Comparison of ENCODE assay signal across 18 cellular contexts in genomic region chr1:218403300-218403699, GRCh38. TPM values are rescaled to one million over a fixed set of nuclear protein-coding genes. Genes with fewer than 3 reads are reported as not detected.
DNase-seq lines count a peak whose midpoint lies in the region; ATAC-seq and TF ChIP-seq lines count a peak whose summit lies in the region.
"Had no signal": no experiment of that assay in that cellular context is flagged by ENCODE, and none has a peak within 500 bp of the region (broad histone marks: within the 10 kb centered on the region; RNA-seq: fewer than 3 reads in every experiment).

No MANE protein-coding gene starts in this region.

- DNase-seq in cardiac muscle cell (ENCODE audit: low read depth in 1 of 2, low spot score in 1 of 2) = no peak
- no peak for DNase-seq in left ventricle myocardium inferior
- DNase-seq in sigmoid colon = no peak
- no peak for DNase-seq in DMS53 (lab: John Stamatoyannopoulos, UW)
- no peak for DNase-seq in A172 (ENCODE audit: low spot score)
- DNase-seq: CD8-positive, alpha-beta T cell; GDM1; GOT3; HCEC 1CT; KG1; NCI-H2029 treated with DMSO at 0.1 percent for 48 hours; NCI-H226; NK-92 treated with Interleukin-12 subunit alpha and Interleukin-12 subunit beta, amount 100 ng/mL, for 24 hours; Peyer's patch had no signal

- intact Hi-C loops in left ventricle myocardium inferior (cut with micrococcal nuclease) = no loop called here
- intact Hi-C loops in sigmoid colon (cut with DNase I) = loop anchor here (5.0 kb wide), 2 partner anchors 41 to 56 kb away; partner anchors contain the start of gene TGFB2

- WGBS in sigmoid colon, 2 donors = 84 to 85% methylated on average over 7 of the region's 7 CpGs
- WGBS in gastroesophageal sphincter (ENCODE audit: low coverage in 1 of 2), 2 donors = 37 to 50% methylated on average over 7 of the region's 7 CpGs

- peaks cover 53% of the 10 kb centered on the region for H3K36me3 Mint-ChIP-seq in nephron (ENCODE audit: low read depth)
- H3K36me3 Mint-ChIP-seq: CD8-positive, alpha-beta T cell had no signal

- peak overlapping the region; percentile 76 for H3K27ac ChIP-seq in cardiac muscle cell
- no peak overlapping the region for H3K27ac ChIP-seq in left ventricle myocardium inferior (replicated peaks)
- peak overlapping the region; percentile 63 to 81 (median 72) for H3K27ac ChIP-seq in sigmoid colon
- H3K27ac ChIP-seq in gastroesophageal sphincter = peak overlapping the region in 2 of 4 donors; percentile 69 to 76
- H3K27ac ChIP-seq: 22Rv1 had no signal

- no peaks in the 10 kb centered on the region for H3K9me3 Mint-ChIP-seq in nephron
- H3K9me3 Mint-ChIP-seq: CD8-positive, alpha-beta T cell had no signal

- no peak overlapping the region for H3K4me3 ChIP-seq in cardiac muscle cell
- no peak overlapping the region for H3K4me3 ChIP-seq in left ventricle myocardium inferior
- H3K4me3 ChIP-seq in sigmoid colon = no peak overlapping the region
- H3K4me3 ChIP-seq in gastroesophageal sphincter = no peak overlapping the region
- H3K4me3 ChIP-seq: Peyer's patch had no signal

- TF ChIP-seq EP300 in sigmoid colon (IDR thresholded peaks at IDR 0.05) (no peak), gastroesophageal sphincter (IDR thresholded peaks at IDR 0.05) (no peak)

- peaks cover 50% of the 10 kb centered on the region for H3K4me1 Mint-ChIP-seq in nephron

- H3K27ac Mint-ChIP-seq in nephron = peak overlapping the region in 2 of 3 experiments; percentile 31 to 90
- H3K27ac Mint-ChIP-seq: CD8-positive, alpha-beta T cell had no signal

- H3K4me1 ChIP-seq in cardiac muscle cell (ENCODE audit: low read depth) (peaks cover 26% of the 10 kb centered on the region), left ventricle myocardium inferior (no peaks in the 10 kb centered on the region), sigmoid colon (peaks cover 0 to 35% (median 26%) of the 10 kb centered on the region in 4 donors), gastroesophageal sphincter (peaks cover 0 to 23% (median 8%) of the 10 kb centered on the region in 3 donors)
- H3K4me1 ChIP-seq: Peyer's patch had no signal

- H3K9me3 ChIP-seq in cardiac muscle cell (ENCODE audit: low read depth) (no peaks in the 10 kb centered on the region), left ventricle myocardium inferior (replicated peaks) (no peaks in the 10 kb centered on the region), sigmoid colon (no peaks in the 10 kb centered on the region), gastroesophageal sphincter (no peaks in the 10 kb centered on the region)
- H3K9me3 ChIP-seq: Peyer's patch had no signal

- H3K36me3 ChIP-seq in cardiac muscle cell = peaks cover 41% of the 10 kb centered on the region
- no peaks in the 10 kb centered on the region for H3K36me3 ChIP-seq in left ventricle myocardium inferior
- peaks cover 0 to 4% (median 0%) of the 10 kb centered on the region in 4 donors for H3K36me3 ChIP-seq in sigmoid colon
- peaks cover 0 to 9% of the 10 kb centered on the region in 2 donors for H3K36me3 ChIP-seq in gastroesophageal sphincter
- H3K36me3 ChIP-seq: Peyer's patch had no signal

- TF ChIP-seq POLR2A in sigmoid colon (IDR thresholded peaks at IDR 0.05) (no peak), gastroesophageal sphincter (IDR thresholded peaks at IDR 0.05) (no peak)

- H3K4me3 Mint-ChIP-seq in nephron = no peak overlapping the region
- H3K4me3 Mint-ChIP-seq: CD8-positive, alpha-beta T cell had no signal

- ATAC-seq in gastroesophageal sphincter = no peak
- no peak for ATAC-seq in HG03175 (IDR thresholded peaks at IDR 0.05; ENCODE audit: unreplicated experiment)
- ATAC-seq: CD8-positive, alpha-beta T cell had no signal

- no peaks in the 10 kb centered on the region for H3K27me3 Mint-ChIP-seq in nephron (ENCODE audit: low read depth)

- H3K27me3 ChIP-seq in cardiac muscle cell = no peaks in the 10 kb centered on the region
- no peaks in the 10 kb centered on the region for H3K27me3 ChIP-seq in left ventricle myocardium inferior (ENCODE audit: low read depth)
- H3K27me3 ChIP-seq in sigmoid colon = no peaks in the 10 kb centered on the region
- no peaks in the 10 kb centered on the region for H3K27me3 ChIP-seq in gastroesophageal sphincter
- H3K27me3 ChIP-seq: Peyer's patch had no signal

- TF ChIP-seq CTCF in cardiac muscle cell (IDR thresholded peaks at IDR 0.05; ENCODE audit: low read depth, low read length) = no peak
- no peak for TF ChIP-seq CTCF in left ventricle myocardium inferior (IDR thresholded peaks at IDR 0.05; ENCODE audit: borderline replicate concordance)
- TF ChIP-seq CTCF in nephron (IDR thresholded peaks at IDR 0.05; ENCODE audit: unreplicated experiment in 3 of 3) = no peak
- no peak for TF ChIP-seq CTCF in sigmoid colon (IDR thresholded peaks at IDR 0.05)
- TF ChIP-seq CTCF in gastroesophageal sphincter (IDR thresholded peaks at IDR 0.05) = no peak

RNA-seq across cellular contexts. Expression of gene TGFB2, which starts 58.2 kb away (rescaled TPM):
- total RNA-seq in cardiac muscle cell = 107 and 171 TPM in 2 replicates
- 132 and 210 TPM in 2 replicates for polyA plus RNA-seq in cardiac muscle cell
- 4.4 TPM for total RNA-seq in left ventricle myocardium inferior
- 10 to 100 TPM in 1 of 4 donors, 1 to 10 TPM in 3; 6.3 to 11.8 (median 7.7) TPM for total RNA-seq in sigmoid colon
- under 1 TPM; 0.23 to 0.60 (median 0.38) TPM for polyA plus RNA-seq in sigmoid colon
- total RNA-seq in A172 (2014; rRNA removed; shearing (Covaris generic)) = 65.5 and 87.6 TPM in 2 replicates
- 1 to 10 TPM; 3.3 to 9.4 (median 6.8) TPM for total RNA-seq in gastroesophageal sphincter
- total RNA-seq: CD8-positive, alpha-beta T cell had no signal
